Comparison of ENCODE assay signal across 8 cellular contexts in the genomic region with DNA sequence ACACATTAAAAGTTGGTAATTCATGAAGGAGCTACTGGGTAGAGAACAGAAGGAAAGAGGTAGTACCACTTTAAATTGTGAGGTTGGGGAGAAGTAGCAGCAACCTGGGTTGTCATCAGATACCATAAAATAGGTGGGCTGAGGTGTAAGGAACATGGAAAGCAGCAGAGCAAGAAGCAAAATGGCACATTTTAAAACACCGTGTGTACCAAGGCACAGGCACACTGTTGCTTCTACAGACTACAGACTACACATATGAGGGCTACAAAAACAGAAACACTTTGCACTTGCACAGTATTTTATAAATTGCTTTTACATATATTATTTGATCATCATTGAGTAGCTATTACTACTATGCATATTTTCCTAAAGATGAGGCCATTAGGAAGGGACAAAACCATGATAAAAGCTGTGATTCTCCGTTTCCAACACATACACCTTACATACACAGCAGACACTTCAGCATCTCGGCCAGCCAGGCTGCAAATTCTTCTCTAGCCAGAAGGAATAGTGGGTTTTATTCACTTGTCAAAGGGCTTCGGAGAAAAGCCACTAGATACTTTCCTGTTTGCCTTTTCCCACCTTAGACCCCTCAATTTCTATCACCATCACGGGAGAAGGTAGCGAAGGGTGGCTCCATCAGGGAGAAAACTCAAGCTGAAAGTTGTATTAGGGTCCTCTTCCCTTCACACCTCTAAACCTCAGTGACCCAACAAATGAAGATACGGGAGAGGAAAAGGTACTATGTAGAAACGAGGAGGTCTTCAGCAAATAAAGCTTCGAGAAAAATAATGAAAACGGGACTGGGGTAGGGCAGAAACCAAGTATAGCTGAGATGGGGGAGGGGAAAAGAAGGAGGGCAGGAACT. TPM values are rescaled to one million over a fixed set of nuclear protein-coding genes. Genes with fewer than 3 reads are reported as not detected.
A peak's percentile ranks its signal among the peaks of the same experiment; 100 is the strongest.
DNase-seq lines count a peak whose midpoint lies in the region; ATAC-seq and TF ChIP-seq lines count a peak whose summit lies in the region.

No MANE protein-coding gene starts in this region.

- peaks cover 18 to 31% of the 10 kb centered on the region in 2 donors for H3K36me3 Mint-ChIP-seq in CD14-positive monocyte

- H3K4me1 ChIP-seq in ascending aorta (peaks cover 3 to 15% of the 10 kb centered on the region in 2 donors), urinary bladder (ENCODE audit: insufficient read depth) (no peaks in the 10 kb centered on the region)

- H3K9me3 Mint-ChIP-seq in CD14-positive monocyte, result no peaks in the 10 kb centered on the region

- no peaks in the 10 kb centered on the region for H3K27me3 ChIP-seq in ascending aorta

- DNase-seq in CD14-positive monocyte (ENCODE audit: low spot score), result no peak
- DNase-seq in ascending aorta (ENCODE audit: low spot score in 2 of 2), result no peak
- DNase-seq in lower leg skin (ENCODE audit: low spot score in 2 of 2), result peak in 1 of 2 donors; percentile 29
- DNase-seq in NCI-H1105 treated with DMSO at 0.1 percent for 48 hours (lab: John Stamatoyannopoulos, UW), result no peak
- no peak for DNase-seq in GDM1 (lab: John Stamatoyannopoulos, UW)
- DNase-seq in NCI-H2227 treated with DMSO at 0.1 percent for 48 hours (lab: John Stamatoyannopoulos, UW), result no peak

- ATAC-seq in HG03354 (IDR thresholded peaks at IDR 0.05; ENCODE audit: poor library complexity, severe bottlenecking, unreplicated experiment), result peak; percentile 1

- H3K36me3 ChIP-seq in ascending aorta (peaks cover 0 to 5% of the 10 kb centered on the region in 2 donors), urinary bladder (ENCODE audit: insufficient read depth) (no peaks in the 10 kb centered on the region)

- peaks cover 48% of the 10 kb centered on the region for H3K4me1 Mint-ChIP-seq in CD14-positive monocyte

- H3K4me3 ChIP-seq in ascending aorta (peak overlapping the region; percentile 88 to 98), lower leg skin (ENCODE audit: low read depth, poor library complexity, severe bottlenecking) (peak overlapping the region; percentile 73), urinary bladder (ENCODE audit: low read depth, low read length) (peak overlapping the region; percentile 70)

- peaks cover 0 to 2% (median 0%) of the 10 kb centered on the region in 3 donors for H3K27me3 Mint-ChIP-seq in CD14-positive monocyte (ENCODE audit: low read depth in 3 of 3)

- peak overlapping the region; percentile 96 to 98 for H3K4me3 Mint-ChIP-seq in CD14-positive monocyte

- no peak for TF ChIP-seq POLR2A in lower leg skin (IDR thresholded peaks at IDR 0.05)

- WGBS in lower leg skin, 2 donors, result 10 to 11% methylated on average over 10 of the region's 10 CpGs
- WGBS in urinary bladder, result 11% methylated on average over 10 of the region's 10 CpGs

- H3K27ac Mint-ChIP-seq in CD14-positive monocyte, result peak overlapping the region; percentile 95 to 99 (median 97)

- peak overlapping the region; percentile 97 to 99 for H3K27ac ChIP-seq in ascending aorta
- peak overlapping the region; percentile 96 for H3K27ac ChIP-seq in urinary bladder (ENCODE audit: low read depth)

- TF ChIP-seq CTCF in CD14-positive monocyte (IDR thresholded peaks at IDR 0.05), result no peak
- TF ChIP-seq CTCF in ascending aorta (IDR thresholded peaks at IDR 0.05), result no peak
- TF ChIP-seq CTCF in lower leg skin (IDR thresholded peaks at IDR 0.05), result no peak

- no peaks in the 10 kb centered on the region for H3K9me3 ChIP-seq in ascending aorta

- intact Hi-C loops in CD14-positive monocyte (cut with micrococcal nuclease), result loop anchor here (2.0 to 5.0 kb wide), 5 partner anchors 46 to 189 kb away; partner anchors contain the start of genes DNAJC14 (in 1 of the 2), ORMDL2 (in 1 of the 2), RAB5B (in 1 of the 2) and SARNP (in 1 of the 2)
- intact Hi-C loops in ascending aorta (cut with DNase I), result loop anchor here (1.0 to 5.0 kb wide), 2 partner anchors 14 to 184 kb away; partner anchors contain the start of gene GDF11
- intact Hi-C loops in lower leg skin (cut with DNase I; ENCODE audit: low total_unique reads), result loop anchor here (10.0 kb wide), 1 partner anchor 91 kb away; no protein-coding TSS in a partner anchor

RNA-seq across cellular contexts. Expression of gene PYM1, which starts 1.6 kb away (rescaled TPM):
- polyA plus RNA-seq in CD14-positive monocyte, result 10 to 100 TPM; 39.5 to 47.1 TPM
- total RNA-seq in ascending aorta, result 83.7 TPM
- 10 to 100 TPM; 46.8 to 63.7 (median 49.1) TPM for total RNA-seq in lower leg skin
- total RNA-seq in urinary bladder, result 20.1 TPM
- 31.1 TPM for polyA plus RNA-seq in urinary bladder

RNA-seq across cellular contexts. Expression of gene DGKA, which starts 4.9 kb away (rescaled TPM):
- polyA plus RNA-seq in CD14-positive monocyte, result 10 to 100 TPM; 16.0 to 21.4 TPM
- total RNA-seq in ascending aorta, result 48.6 TPM
- total RNA-seq in lower leg skin, result 100 to 1,000 TPM; 139 to 354 (median 176) TPM
- 33.6 TPM for total RNA-seq in urinary bladder
- 31.7 TPM for polyA plus RNA-seq in urinary bladder

RNA-seq across cellular contexts. Expression of gene PMEL, which starts 39.7 kb away (rescaled TPM):
- polyA plus RNA-seq in CD14-positive monocyte, result under 1 TPM; 0.40 to 0.54 TPM
- not detected for total RNA-seq in ascending aorta
- 10 to 100 TPM; 17.2 to 49.3 (median 34.2) TPM for total RNA-seq in lower leg skin
- 1.5 TPM for total RNA-seq in urinary bladder
- polyA plus RNA-seq in urinary bladder, result 0.89 TPM

RNA-seq across cellular contexts. Expression of gene CDK2, which starts 40.5 kb away (rescaled TPM):
- polyA plus RNA-seq in CD14-positive monocyte (1 to 10 TPM; 4.1 to 4.7 TPM), urinary bladder (33.6 TPM)
- total RNA-seq in ascending aorta (24.5 TPM), lower leg skin (10 to 100 TPM; 18.3 to 25.2 (median 24.0) TPM), urinary bladder (32.3 TPM)

RNA-seq across cellular contexts. Expression of gene RAB5B, which starts 47.8 kb away (rescaled TPM):
- polyA plus RNA-seq in CD14-positive monocyte (10 to 100 TPM; 48.5 to 63.0 TPM), urinary bladder (114 TPM)
- total RNA-seq in ascending aorta (48.0 TPM), lower leg skin (100 to 1,000 TPM in 3 of 4 donors, 10 to 100 TPM in 1; 96.9 to 141 (median 129) TPM), urinary bladder (57.5 TPM)
